ENCODE assay signal across 1 cellular context in the genomic region with DNA sequence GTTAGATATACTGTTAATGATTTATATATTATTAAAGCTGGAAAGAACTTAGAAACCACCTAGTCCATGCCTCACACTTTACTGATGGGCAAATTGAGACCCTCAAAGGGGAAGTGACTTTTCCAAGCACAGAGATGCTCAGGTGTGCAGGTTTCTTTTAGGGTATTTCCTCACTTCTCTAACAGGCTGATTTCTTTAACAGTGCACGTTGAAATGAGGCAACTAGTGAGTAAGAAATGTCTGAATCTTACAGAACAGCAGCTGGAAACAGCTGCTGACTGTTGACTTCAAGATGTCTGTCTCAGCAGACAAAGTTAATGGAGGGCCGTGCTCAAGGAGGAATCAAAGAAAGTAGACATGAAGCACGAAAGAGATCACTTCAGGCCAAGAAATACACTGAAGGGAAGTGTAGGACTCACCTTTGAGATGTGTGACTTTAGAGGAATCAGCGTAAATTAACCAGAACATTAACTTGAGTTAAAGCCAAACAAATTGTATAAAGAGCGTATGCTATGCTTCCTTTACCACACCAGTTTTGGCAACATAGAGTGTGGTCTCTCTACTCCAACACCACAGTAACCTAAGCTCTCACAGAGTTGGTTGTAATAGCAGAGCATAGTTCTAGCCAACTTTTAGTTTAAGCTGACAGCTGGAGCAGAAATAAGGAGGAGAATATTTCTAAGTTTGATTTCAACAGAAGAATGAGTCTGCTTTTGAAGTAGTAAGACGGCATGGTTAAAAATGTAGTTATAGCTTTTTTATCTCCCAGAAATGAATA.
TF ChIP-seq lines count a peak whose summit lies in the region.

No MANE protein-coding gene starts in this region.

TF ChIP-seq in WTC11, 78 proteins besides CTCF, POLR2A, EP300 and RAD21 (continued from another document):
- TF ChIP-seq ZBTB21 (CRISPR knock-in tag; IDR thresholded peaks at IDR 0.05; ENCODE audit: borderline replicate concordance), result no peak
- no peak for TF ChIP-seq ZNF317 (CRISPR knock-in tag; IDR thresholded peaks at IDR 0.05; ENCODE audit: borderline replicate concordance, low read depth)
- no peak for TF ChIP-seq NFYB (CRISPR knock-in tag; conservative IDR thresholded peaks at IDR 0.05; ENCODE audit: low read depth)
- no peak for TF ChIP-seq SP1 (CRISPR knock-in tag; conservative IDR thresholded peaks at IDR 0.05)
- TF ChIP-seq, protein P1, sequence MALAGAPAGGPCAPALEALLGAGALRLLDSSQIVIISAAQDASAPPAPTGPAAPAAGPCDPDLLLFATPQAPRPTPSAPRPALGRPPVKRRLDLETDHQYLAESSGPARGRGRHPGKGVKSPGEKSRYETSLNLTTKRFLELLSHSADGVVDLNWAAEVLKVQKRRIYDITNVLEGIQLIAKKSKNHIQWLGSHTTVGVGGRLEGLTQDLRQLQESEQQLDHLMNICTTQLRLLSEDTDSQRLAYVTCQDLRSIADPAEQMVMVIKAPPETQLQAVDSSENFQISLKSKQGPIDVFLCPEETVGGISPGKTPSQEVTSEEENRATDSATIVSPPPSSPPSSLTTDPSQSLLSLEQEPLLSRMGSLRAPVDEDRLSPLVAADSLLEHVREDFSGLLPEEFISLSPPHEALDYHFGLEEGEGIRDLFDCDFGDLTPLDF (CRISPR knock-in tag; IDR thresholded peaks at IDR 0.05), result no peak
- TF ChIP-seq, protein P2, sequence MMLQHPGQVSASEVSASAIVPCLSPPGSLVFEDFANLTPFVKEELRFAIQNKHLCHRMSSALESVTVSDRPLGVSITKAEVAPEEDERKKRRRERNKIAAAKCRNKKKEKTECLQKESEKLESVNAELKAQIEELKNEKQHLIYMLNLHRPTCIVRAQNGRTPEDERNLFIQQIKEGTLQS (CRISPR knock-in tag; conservative IDR thresholded peaks at IDR 0.05), result no peak
- TF ChIP-seq ZNF232 (CRISPR knock-in tag; IDR thresholded peaks at IDR 0.05), result no peak
- TF ChIP-seq SMAD3 (CRISPR knock-in tag; IDR thresholded peaks at IDR 0.05; ENCODE audit: borderline replicate concordance), result no peak
- TF ChIP-seq ZNF416 (CRISPR knock-in tag; IDR thresholded peaks at IDR 0.05), result no peak
